In genomic region chrX:119218198-119218597, GRCh38 we compare ENCODE assay signal across 9 cellular contexts.
DNase-seq lines count a peak whose midpoint lies in the region; ATAC-seq, FAIRE-seq and TF ChIP-seq lines count a peak whose summit lies in the region.
"Had no signal": no experiment of that assay in that cellular context is flagged by ENCODE, and none has a peak within 500 bp of the region (broad histone marks: within the 10 kb centered on the region; RNA-seq: fewer than 3 reads in every experiment).

No MANE protein-coding gene starts in this region.

- DNase-seq in NOMO-1 (lab: John Stamatoyannopoulos, UW; ENCODE audit: unreplicated experiment in 2 of 2) (no peak), cortex of kidney (lab: John Stamatoyannopoulos, UW) (no peak)
- DNase-seq: anterior cingulate cortex had no signal

- ATAC-seq in SK-N-SH treated with all-trans-retinoic acid at 6 μM for 48 hours (peak; percentile 60; the same call in 2 of the 3 replicates), HG02970 (IDR thresholded peaks at IDR 0.05; ENCODE audit: low FRiP score, unreplicated experiment) (no peak), GM18858 (IDR thresholded peaks at IDR 0.05; ENCODE audit: unreplicated experiment) (no peak)

- peak; percentile 27 for TF ChIP-seq CTCF in GM12873 (IDR thresholded peaks at IDR 0.05; ENCODE audit: insufficient read depth, low read depth, low read length, missing control alignments)

- FAIRE-seq in A204.1 (lab: Jason Lieb, UNC) (peak; percentile 96), islet of Langerhans (lab: Jason Lieb, UNC) (peak; percentile 91)

TF ChIP-seq in SK-N-SH treated with all-trans-retinoic acid at 6 μM for 48 hours, 23 proteins besides CTCF, POLR2A, EP300 and RAD21:
- TF ChIP-seq CSDC2 (CRISPR knock-in tag; IDR thresholded peaks at IDR 0.05) (no peak), TCF4 (CRISPR knock-in tag; IDR thresholded peaks at IDR 0.05; ENCODE audit: borderline replicate concordance) (no peak), ZNF565 (CRISPR knock-in tag; conservative IDR thresholded peaks at IDR 0.05; ENCODE audit: low read depth) (no peak), ZFP3 (CRISPR knock-in tag; IDR thresholded peaks at IDR 0.05) (no peak), TSHZ2 (CRISPR knock-in tag; IDR thresholded peaks at IDR 0.05) (no peak), ZFP30 (CRISPR knock-in tag; IDR thresholded peaks at IDR 0.05) (no peak), OSR1 (CRISPR knock-in tag; IDR thresholded peaks at IDR 0.05) (no peak), CSRNP3 (CRISPR knock-in tag; IDR thresholded peaks at IDR 0.05) (no peak), ZNF8 (CRISPR knock-in tag; IDR thresholded peaks at IDR 0.05) (no peak), ZNF70 (CRISPR knock-in tag; IDR thresholded peaks at IDR 0.05) (no peak), ZC3H10 (CRISPR knock-in tag; IDR thresholded peaks at IDR 0.05) (no peak)
